1 cellular context compared by ENCODE assay signal in the genomic region with DNA sequence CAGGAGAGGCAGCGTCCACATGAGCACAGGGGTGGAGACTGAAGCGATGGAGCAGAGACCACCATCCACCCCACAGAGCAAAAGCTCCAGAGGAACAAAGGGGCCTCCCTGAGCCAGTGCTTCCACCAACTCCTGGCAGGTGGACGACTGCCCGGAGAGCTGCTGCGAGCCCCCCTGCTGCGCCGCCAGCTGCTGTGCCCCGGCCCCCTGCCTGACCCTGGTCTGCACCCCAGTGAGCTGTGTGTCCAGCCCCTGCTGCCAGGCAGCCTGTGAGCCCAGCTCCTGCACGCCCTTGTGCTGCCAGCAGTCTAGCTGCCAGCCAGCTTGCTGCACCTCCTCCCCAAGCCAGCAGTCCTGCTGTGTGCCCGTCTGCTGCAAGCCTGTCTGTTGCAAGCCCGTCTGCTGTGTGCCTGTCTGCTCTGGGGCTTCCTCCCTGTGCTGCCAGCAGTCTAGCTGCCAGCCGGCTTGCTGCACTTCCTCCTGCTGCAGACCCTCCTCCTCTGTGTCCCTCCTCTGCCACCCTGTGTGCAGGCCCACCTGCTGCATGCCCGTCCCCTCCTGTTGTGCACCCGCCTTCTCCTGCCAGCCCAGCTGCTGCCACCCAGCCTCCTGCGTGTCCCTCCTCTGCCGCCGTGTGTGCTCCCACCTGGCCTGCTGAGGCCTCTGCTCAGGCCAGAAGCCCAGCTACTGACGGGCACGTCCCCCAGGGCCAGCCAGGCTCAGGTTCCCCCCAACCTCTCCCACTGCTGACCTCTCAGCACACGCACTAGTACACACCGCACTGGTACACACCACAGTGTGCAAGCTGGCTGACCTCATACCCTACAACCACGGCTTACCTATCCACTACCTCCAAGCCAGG.
TF ChIP-seq lines count a peak whose summit lies in the region.

No MANE protein-coding gene starts in this region.

TF ChIP-seq in GM23338, 12 proteins besides CTCF, POLR2A, EP300 and RAD21 (continued from another document):
- TF ChIP-seq ZNF462 (CRISPR knock-in tag; IDR thresholded peaks at IDR 0.05): no peak
- TF ChIP-seq EZH2 (IDR thresholded peaks at IDR 0.05; ENCODE audit: low read depth, unreplicated experiment): no peak
- TF ChIP-seq EZH2phosphoT487 (IDR thresholded peaks at IDR 0.05; ENCODE audit: unreplicated experiment): no peak
- no peak for TF ChIP-seq ZNF114 (CRISPR knock-in tag; IDR thresholded peaks at IDR 0.05)
- no peak for TF ChIP-seq JUNB (IDR thresholded peaks at IDR 0.05; ENCODE audit: unreplicated experiment)
- no peak for TF ChIP-seq STAT1 (IDR thresholded peaks at IDR 0.05; ENCODE audit: unreplicated experiment)
- no peak for TF ChIP-seq ZNF331 (CRISPR knock-in tag; IDR thresholded peaks at IDR 0.05; ENCODE audit: low read depth)
TF ChIP-seq in GM23338: peak in this region for 0.
